Comparison of ENCODE assay signal across 1 cellular context in genomic region chr17:50541916-50542688, GRCh38.
TF ChIP-seq lines count a peak whose summit lies in the region.

No MANE protein-coding gene starts in this region.

TF ChIP-seq in H1, 55 proteins besides CTCF, POLR2A, EP300 and RAD21:
- TF ChIP-seq RXRA (IDR thresholded peaks at IDR 0.05; ENCODE audit: insufficient read depth, low read depth, low read length) (no peak), PHF8 (conservative IDR thresholded peaks at IDR 0.05; ENCODE audit: low read depth, low read length) (0 out of 2 replicates have a peak, but pooled peaks have one; percentile 39), TAF1 (IDR thresholded peaks at IDR 0.05; ENCODE audit: low read depth, low read length) (no peak), YY1 (IDR thresholded peaks at IDR 0.05; ENCODE audit: low read depth, low read length) (no peak), SRF (IDR thresholded peaks at IDR 0.05; ENCODE audit: low read depth, low read length) (no peak), CTBP2 (IDR thresholded peaks at IDR 0.05; ENCODE audit: borderline replicate concordance, insufficient read depth, insufficient read length, low read length) (no peak), SAP30 (IDR thresholded peaks at IDR 0.05; ENCODE audit: insufficient read depth, insufficient replicate concordance, low read length) (no peak), SIN3A (conservative IDR thresholded peaks at IDR 0.05 in 1 of 2, IDR thresholded peaks at IDR 0.05 in 1 of 2; ENCODE audit: low read depth in 1 of 2, low read length in 2 of 2) (peak in 1 of 2 experiments; percentile 44; a peak in 1 of 4 replicates), ASH2L (IDR thresholded peaks at IDR 0.05; ENCODE audit: low read length) (peak; percentile 52), CBX8 (IDR thresholded peaks at IDR 0.05; ENCODE audit: borderline replicate concordance, low read depth, low read length) (no peak), JUN (IDR thresholded peaks at IDR 0.05; ENCODE audit: low read depth, low read length) (no peak), HDAC2 (IDR thresholded peaks at IDR 0.05; ENCODE audit: borderline replicate concordance in 1 of 2, low read depth in 2 of 2, low read length in 2 of 2) (no peak; a peak in 1 of 4 replicates), CHD1 (IDR thresholded peaks at IDR 0.05; ENCODE audit: low read depth, low read length) (no peak), SIRT6 (IDR thresholded peaks at IDR 0.05; ENCODE audit: low read length) (no peak), JUND (IDR thresholded peaks at IDR 0.05; ENCODE audit: low read length) (no peak), USF2 (IDR thresholded peaks at IDR 0.05; ENCODE audit: low read length) (no peak), CHD7 (IDR thresholded peaks at IDR 0.05; ENCODE audit: insufficient replicate concordance, low read length) (no peak), E2F6 (IDR thresholded peaks at IDR 0.05) (peak; percentile 56; the same call in 1 of the 2 replicates), CEBPB (IDR thresholded peaks at IDR 0.05; ENCODE audit: low read depth, low read length) (no peak), RNF2 (IDR thresholded peaks at IDR 0.05; ENCODE audit: borderline replicate concordance, low read depth, low read length, missing control alignments, poor library complexity, severe bottlenecking) (no peak), BRCA1 (IDR thresholded peaks at IDR 0.05; ENCODE audit: low read depth, low read length) (no peak), EGR1 (IDR thresholded peaks at IDR 0.05; ENCODE audit: borderline replicate concordance, low read depth, low read length) (peak; percentile 97), SP4 (IDR thresholded peaks at IDR 0.05; ENCODE audit: low read length) (no peak), CBX5 (IDR thresholded peaks at IDR 0.05; ENCODE audit: low read depth, low read length) (no peak), KDM1A (IDR thresholded peaks at IDR 0.05; ENCODE audit: borderline replicate concordance, low read length) (no peak), MAX (IDR thresholded peaks at IDR 0.05) (peak; percentile 56), SUZ12 (IDR thresholded peaks at IDR 0.05; ENCODE audit: low read length) (peak; percentile 8; the same call in 1 of the 2 replicates), FOSL1 (IDR thresholded peaks at IDR 0.05; ENCODE audit: insufficient read depth, low read depth, low read length) (no peak), RBBP5 (IDR thresholded peaks at IDR 0.05; ENCODE audit: borderline replicate concordance, low read depth, low read length) (0 out of 2 replicates have a peak, but pooled peaks have one; percentile 44), HDAC6 (IDR thresholded peaks at IDR 0.05; ENCODE audit: low read depth, low read length) (no peak), KDM5A (IDR thresholded peaks at IDR 0.05; ENCODE audit: low read length) (no peak), NANOG (IDR thresholded peaks at IDR 0.05; ENCODE audit: insufficient read depth, low read depth, low read length, poor library complexity, severe bottlenecking) (no peak), BACH1 (IDR thresholded peaks at IDR 0.05; ENCODE audit: low read length) (no peak), EZH2 (IDR thresholded peaks at IDR 0.05; ENCODE audit: low read depth, low read length, severe bottlenecking) (no peak), KDM4A (IDR thresholded peaks at IDR 0.05; ENCODE audit: low read depth, low read length, severe bottlenecking) (peak; percentile 87), GABPA (IDR thresholded peaks at IDR 0.05; ENCODE audit: borderline replicate concordance, insufficient read depth, low read length) (no peak), NRF1 (IDR thresholded peaks at IDR 0.05; ENCODE audit: low read depth, low read length) (peak; percentile 81), GTF2F1 (IDR thresholded peaks at IDR 0.05; ENCODE audit: borderline replicate concordance, low read depth, low read length) (no peak), RFX5 (IDR thresholded peaks at IDR 0.05; ENCODE audit: borderline replicate concordance, low read depth, low read length) (no peak), SP2 (IDR thresholded peaks at IDR 0.05; ENCODE audit: low read length) (no peak), TCF12 (IDR thresholded peaks at IDR 0.05; ENCODE audit: low read depth, low read length) (no peak), MAFK (IDR thresholded peaks at IDR 0.05; ENCODE audit: low read depth, low read length) (no peak), POU5F1 (IDR thresholded peaks at IDR 0.05; ENCODE audit: low read depth, low read length) (no peak), SIX5 (IDR thresholded peaks at IDR 0.05; ENCODE audit: low read depth, low read length) (no peak), ZNF274 (IDR thresholded peaks at IDR 0.05; ENCODE audit: borderline replicate concordance, extremely low read depth, low read length) (no peak), TBP (IDR thresholded peaks at IDR 0.05; ENCODE audit: low read depth, low read length) (0 out of 2 replicates have a peak, but pooled peaks have one; percentile 15), POLR2AphosphoS5 (IDR thresholded peaks at IDR 0.05; ENCODE audit: low read depth, low read length) (0 out of 2 replicates have a peak, but pooled peaks have one; percentile 19)
- TF ChIP-seq, protein P1, sequence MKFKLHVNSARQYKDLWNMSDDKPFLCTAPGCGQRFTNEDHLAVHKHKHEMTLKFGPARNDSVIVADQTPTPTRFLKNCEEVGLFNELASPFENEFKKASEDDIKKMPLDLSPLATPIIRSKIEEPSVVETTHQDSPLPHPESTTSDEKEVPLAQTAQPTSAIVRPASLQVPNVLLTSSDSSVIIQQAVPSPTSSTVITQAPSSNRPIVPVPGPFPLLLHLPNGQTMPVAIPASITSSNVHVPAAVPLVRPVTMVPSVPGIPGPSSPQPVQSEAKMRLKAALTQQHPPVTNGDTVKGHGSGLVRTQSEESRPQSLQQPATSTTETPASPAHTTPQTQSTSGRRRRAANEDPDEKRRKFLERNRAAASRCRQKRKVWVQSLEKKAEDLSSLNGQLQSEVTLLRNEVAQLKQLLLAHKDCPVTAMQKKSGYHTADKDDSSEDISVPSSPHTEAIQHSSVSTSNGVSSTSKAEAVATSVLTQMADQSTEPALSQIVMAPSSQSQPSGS (IDR thresholded peaks at IDR 0.05; ENCODE audit: low read length) = no peak
